ENCODE assay signal across 22 cellular contexts in the genomic region with DNA sequence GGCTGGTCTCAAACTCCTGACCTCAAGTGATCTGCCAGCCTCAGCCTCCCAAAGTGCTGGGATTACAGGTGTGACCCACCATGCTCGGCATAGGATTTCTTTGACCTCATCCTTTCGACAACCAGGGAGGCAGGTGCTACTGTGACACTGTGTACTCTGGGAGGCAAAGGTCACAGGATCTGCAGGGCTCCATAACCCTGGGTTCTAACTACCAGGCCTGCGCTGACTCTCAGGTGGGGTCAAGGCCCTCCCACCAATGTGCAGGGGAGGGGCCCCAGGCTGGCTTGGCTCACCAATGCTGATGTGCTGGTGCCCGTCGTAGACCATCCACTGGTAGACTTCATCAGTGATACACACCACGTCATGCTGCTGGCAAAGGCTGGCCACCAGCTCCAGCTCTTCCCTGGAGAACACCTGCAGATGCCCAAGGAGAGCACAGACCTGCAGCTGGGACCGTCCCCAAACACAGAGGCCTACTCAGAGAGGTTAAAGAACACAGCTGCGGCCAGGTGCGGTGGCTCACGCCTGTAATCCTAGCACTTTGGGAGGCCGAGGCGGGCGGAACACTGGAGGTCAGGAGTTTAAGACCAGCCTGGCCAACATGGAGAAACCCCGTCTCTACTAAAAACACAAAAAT.
"Had no signal": no experiment of that assay in that cellular context is flagged by ENCODE, and none has a peak within 500 bp of the region (broad histone marks: within the 10 kb centered on the region; RNA-seq: fewer than 3 reads in every experiment).

No MANE protein-coding gene starts in this region.

- ATAC-seq: esophagus mucosa; heart left ventricle; left lung; pancreas; stimulated activated memory B cell treated with anti-CD40 and anti-IgM and Interleukin-4, amounts not matched to agents 10 μg/mL and 1 μg/mL and 100 μg/mL, for 72 hours; upper lobe of right lung had no signal

- H3K27ac ChIP-seq: heart left ventricle, left lung, pancreas, tibial artery, upper lobe of right lung had no signal

- H3K9me3 ChIP-seq: heart left ventricle, left lung, pancreas, tibial artery, upper lobe of right lung had no signal

- H3K4me3 Mint-ChIP-seq: naive B cell; nephron; stimulated activated memory B cell treated with anti-CD40 and anti-IgM and Interleukin-4, amounts not matched to agents 10 μg/mL and 1 μg/mL and 100 μg/mL, for 72 hours; stimulated activated naive CD8-positive, alpha-beta T cell treated with anti-CD3 and anti-CD28 coated beads, Interleukin-15, Interleukin-2, amounts not matched to agents 100 ng/mL and 50 ng/mL, for 24 hours had no signal

- H3K27me3 ChIP-seq: heart left ventricle, left lung, pancreas, tibial artery, upper lobe of right lung had no signal

- H3K4me1 Mint-ChIP-seq: stimulated activated memory B cell treated with anti-CD40 and anti-IgM and Interleukin-4, amounts not matched to agents 10 μg/mL and 1 μg/mL and 100 μg/mL, for 72 hours had no signal

- H3K4me1 ChIP-seq: heart left ventricle, left lung, pancreas, tibial artery, upper lobe of right lung had no signal

- H3K36me3 ChIP-seq: pancreas, upper lobe of right lung had no signal

- FAIRE-seq: endometrium, frontal cortex, pancreas had no signal

- H3K9me3 Mint-ChIP-seq: naive B cell; nephron; stimulated activated memory B cell treated with anti-CD40 and anti-IgM and Interleukin-4, amounts not matched to agents 10 μg/mL and 1 μg/mL and 100 μg/mL, for 72 hours; stimulated activated naive CD8-positive, alpha-beta T cell treated with anti-CD3 and anti-CD28 coated beads, Interleukin-15, Interleukin-2, amounts not matched to agents 100 ng/mL and 50 ng/mL, for 24 hours had no signal

- H3K4me3 ChIP-seq: heart left ventricle, left lung, pancreas, tibial artery, upper lobe of right lung had no signal

- H3K27ac Mint-ChIP-seq: nephron; progenitor cell of endocrine pancreas; stimulated activated memory B cell treated with anti-CD40 and anti-IgM and Interleukin-4, amounts not matched to agents 10 μg/mL and 1 μg/mL and 100 μg/mL, for 72 hours; stimulated activated naive CD8-positive, alpha-beta T cell treated with anti-CD3 and anti-CD28 coated beads, Interleukin-15, Interleukin-2, amounts not matched to agents 100 ng/mL and 50 ng/mL, for 24 hours had no signal

- H3K27me3 Mint-ChIP-seq: naive B cell; progenitor cell of endocrine pancreas; stimulated activated memory B cell treated with anti-CD40 and anti-IgM and Interleukin-4, amounts not matched to agents 10 μg/mL and 1 μg/mL and 100 μg/mL, for 72 hours; stimulated activated naive CD8-positive, alpha-beta T cell treated with anti-CD3 and anti-CD28 coated beads, Interleukin-15, Interleukin-2, amounts not matched to agents 100 ng/mL and 50 ng/mL, for 24 hours had no signal

- DNase-seq: effector memory CD4-positive, alpha-beta T cell; heart left ventricle; hippocampal formation; kidney glomerular epithelial cell; mesendoderm; naive B cell; occipital lobe; right cardiac atrium; stimulated activated CD4-positive, alpha-beta T cell treated with anti-CD3 and anti-CD28 coated beads, Interleukin-15, amount 100 ng/mL, for 24 hours; stimulated activated CD4-positive, alpha-beta T cell treated with anti-CD3 and anti-CD28 coated beads, Interleukin-1b, Interleukin-23, amount 100 ng/mL, for 48 hours; stimulated activated CD4-positive, alpha-beta T cell treated with anti-CD3 and anti-CD28 coated beads, Interleukin-4, amount 100 ng/mL, for 24 hours; tibial artery; upper lobe of right lung had no signal
